Comparison of ENCODE assay signal across 9 cellular contexts in the genomic region with DNA sequence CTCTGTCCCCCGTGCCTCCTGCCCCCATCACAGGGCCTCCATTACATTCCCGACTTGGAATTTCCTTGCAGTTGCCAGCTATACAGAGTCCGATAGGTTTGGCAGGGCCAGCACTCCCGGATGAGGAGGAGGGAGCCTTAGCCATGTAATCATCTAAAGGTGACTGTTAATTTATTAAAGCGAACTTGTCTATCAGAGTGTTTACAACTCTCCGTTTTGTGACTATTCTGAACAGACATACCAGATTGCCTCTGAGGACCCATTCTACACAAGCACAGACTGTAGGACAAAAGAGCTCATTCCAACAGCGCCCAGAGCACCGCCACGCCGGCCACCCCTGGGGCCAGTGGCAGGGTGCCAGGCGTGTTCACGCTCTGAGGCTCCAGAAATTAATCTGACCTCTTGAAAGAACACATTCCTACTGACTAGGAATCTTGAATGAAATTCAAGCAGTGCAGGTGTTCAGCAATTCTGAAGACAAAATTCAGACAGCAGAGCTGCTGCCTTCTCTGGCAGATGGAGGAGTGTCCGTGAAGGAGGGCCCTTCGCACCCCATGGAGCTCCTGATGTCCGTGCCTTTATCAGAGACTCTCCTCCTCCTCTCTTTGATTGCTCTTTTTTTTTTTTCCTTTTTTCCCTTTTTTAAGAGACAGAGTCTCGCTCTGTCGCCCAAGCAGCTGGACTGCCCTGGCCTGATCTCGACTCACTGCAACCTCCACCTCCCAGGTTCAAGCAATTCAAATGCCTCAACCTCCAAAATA. TPM values are rescaled to one million over a fixed set of nuclear protein-coding genes. Genes with fewer than 3 reads are reported as not detected.
DNase-seq lines count a peak whose midpoint lies in the region; ATAC-seq and TF ChIP-seq lines count a peak whose summit lies in the region.
"Had no signal": no experiment of that assay in that cellular context is flagged by ENCODE, and none has a peak within 500 bp of the region (broad histone marks: within the 10 kb centered on the region; RNA-seq: fewer than 3 reads in every experiment).

No MANE protein-coding gene starts in this region.

- H3K27me3 ChIP-seq in brain microvascular endothelial cell (replicated peaks) (no peaks in the 10 kb centered on the region), kidney epithelial cell (ENCODE audit: control insufficient read depth, insufficient read depth, low read length) (no peaks in the 10 kb centered on the region), thoracic aorta (replicated peaks; ENCODE audit: insufficient read depth) (no peaks in the 10 kb centered on the region)

- H3K4me3 ChIP-seq in brain microvascular endothelial cell (ENCODE audit: low read depth, low read length) (no peak overlapping the region), kidney epithelial cell (ENCODE audit: low read depth, low read length) (no peak overlapping the region), thoracic aorta (peak overlapping the region; percentile 64)

- H3K36me3 ChIP-seq in brain microvascular endothelial cell (replicated peaks) (no peaks in the 10 kb centered on the region), kidney epithelial cell (ENCODE audit: control insufficient read depth, insufficient read depth, low read length) (no peaks in the 10 kb centered on the region), thoracic aorta (no peaks in the 10 kb centered on the region)

- in situ Hi-C loops in brain microvascular endothelial cell (cut with HindIII; ENCODE audit: low pct_ligation_motif_present, low sequenced_read_pairs): no loop called here

- H3K4me1 ChIP-seq in thoracic aorta (ENCODE audit: control insufficient read depth in 1 of 2, low read depth in 2 of 2): peaks cover 4 to 15% of the 10 kb centered on the region in 2 donors

- H3K27ac ChIP-seq in brain microvascular endothelial cell: peak overlapping the region; percentile 84
- H3K27ac ChIP-seq in thoracic aorta: peak overlapping the region; percentile 47 to 56

- no peak for TF ChIP-seq CTCF in brain microvascular endothelial cell (IDR thresholded peaks at IDR 0.05; ENCODE audit: low read depth, low read length, missing control alignments)
- no peak for TF ChIP-seq CTCF in kidney epithelial cell (IDR thresholded peaks at IDR 0.05; ENCODE audit: insufficient read depth, low read length, poor library complexity, severe bottlenecking)
- no peak for TF ChIP-seq CTCF in thoracic aorta (IDR thresholded peaks at IDR 0.05)

- DNase-seq in LHCN-M2 (ENCODE audit: low read depth) (peak; percentile 42), brain microvascular endothelial cell (peak; percentile 54), kidney epithelial cell (ENCODE audit: low read depth) (peak; percentile 69), thoracic aorta (ENCODE audit: low spot score) (no peak), GDM1 (lab: John Stamatoyannopoulos, UW) (no peak), islet precursor cell (no peak), SW 1271 (lab: John Stamatoyannopoulos, UW) (no peak)
- DNase-seq: activated CD4-positive, alpha-beta T cell treated with anti-CD3 and anti-CD28 coated beads, Interleukin-2, amount 10 ng/mL, durations not matched to agents 7 days and 5 days had no signal

- no peaks in the 10 kb centered on the region for H3K9me3 ChIP-seq in thoracic aorta

- ATAC-seq in thoracic aorta (ENCODE audit: insufficient number of reproducible peaks, low FRiP score, low read depth): peak; percentile 44
- no peak for ATAC-seq in HG02610 (IDR thresholded peaks at IDR 0.05; ENCODE audit: unreplicated experiment)

RNA-seq across cellular contexts. Expression of gene RALBP1, which starts 58.1 kb away (rescaled TPM):
- total RNA-seq in LHCN-M2 (2014; rRNA removed) (67.3 and 70.8 TPM in 2 replicates), kidney epithelial cell (54.9 and 57.1 TPM in 2 replicates), thoracic aorta (10 to 100 TPM; 47.1 to 54.2 TPM)
- 34.6 TPM for polyA plus RNA-seq in LHCN-M2 (2012)

Comparison
In these comparisons a context has a peak if more than half of its experiments do, and no peak if none do; other contexts are left out.
1. DNase-seq: peak in LHCN-M2 (single experiment), brain microvascular endothelial cell (single experiment) and kidney epithelial cell (single experiment); none in thoracic aorta (single experiment), GDM1 (single experiment), islet precursor cell (single experiment) and SW 1271 (0 of 2).